Comparison of ENCODE assay signal across 1 cellular context in genomic region chr11:61967177-61967923, GRCh38.
TF ChIP-seq lines count a peak whose summit lies in the region.

FTH1 (minus strand) TSS chr11:61967634; CDS start chr11:61967425, 209 bp downstream.

TF ChIP-seq in K562, 482 proteins besides CTCF, POLR2A, EP300 and RAD21 (continued from another document):
- TF ChIP-seq, protein P1, sequence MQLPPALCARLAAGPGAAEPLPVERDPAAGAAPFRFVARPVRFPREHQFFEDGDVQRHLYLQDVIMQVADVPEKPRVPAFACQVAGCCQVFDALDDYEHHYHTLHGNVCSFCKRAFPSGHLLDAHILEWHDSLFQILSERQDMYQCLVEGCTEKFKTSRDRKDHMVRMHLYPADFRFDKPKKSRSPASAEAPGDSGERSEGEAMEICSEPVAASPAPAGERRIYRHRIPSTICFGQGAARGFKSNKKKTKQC (CRISPR knock-in tag; IDR thresholded peaks at IDR 0.05) = peak; percentile 90; the same call in 1 of the 2 replicates
- TF ChIP-seq, protein P2, sequence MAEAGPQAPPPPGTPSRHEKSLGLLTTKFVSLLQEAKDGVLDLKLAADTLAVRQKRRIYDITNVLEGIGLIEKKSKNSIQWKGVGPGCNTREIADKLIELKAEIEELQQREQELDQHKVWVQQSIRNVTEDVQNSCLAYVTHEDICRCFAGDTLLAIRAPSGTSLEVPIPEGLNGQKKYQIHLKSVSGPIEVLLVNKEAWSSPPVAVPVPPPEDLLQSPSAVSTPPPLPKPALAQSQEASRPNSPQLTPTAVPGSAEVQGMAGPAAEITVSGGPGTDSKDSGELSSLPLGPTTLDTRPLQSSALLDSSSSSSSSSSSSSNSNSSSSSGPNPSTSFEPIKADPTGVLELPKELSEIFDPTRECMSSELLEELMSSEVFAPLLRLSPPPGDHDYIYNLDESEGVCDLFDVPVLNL (CRISPR knock-in tag; IDR thresholded peaks at IDR 0.05; ENCODE audit: low read depth) = peak; percentile 40; the same call in 1 of the 2 replicates
- TF ChIP-seq C11orf30 (IDR thresholded peaks at IDR 0.05; ENCODE audit: low read depth) = no peak
- TF ChIP-seq, protein P3, sequence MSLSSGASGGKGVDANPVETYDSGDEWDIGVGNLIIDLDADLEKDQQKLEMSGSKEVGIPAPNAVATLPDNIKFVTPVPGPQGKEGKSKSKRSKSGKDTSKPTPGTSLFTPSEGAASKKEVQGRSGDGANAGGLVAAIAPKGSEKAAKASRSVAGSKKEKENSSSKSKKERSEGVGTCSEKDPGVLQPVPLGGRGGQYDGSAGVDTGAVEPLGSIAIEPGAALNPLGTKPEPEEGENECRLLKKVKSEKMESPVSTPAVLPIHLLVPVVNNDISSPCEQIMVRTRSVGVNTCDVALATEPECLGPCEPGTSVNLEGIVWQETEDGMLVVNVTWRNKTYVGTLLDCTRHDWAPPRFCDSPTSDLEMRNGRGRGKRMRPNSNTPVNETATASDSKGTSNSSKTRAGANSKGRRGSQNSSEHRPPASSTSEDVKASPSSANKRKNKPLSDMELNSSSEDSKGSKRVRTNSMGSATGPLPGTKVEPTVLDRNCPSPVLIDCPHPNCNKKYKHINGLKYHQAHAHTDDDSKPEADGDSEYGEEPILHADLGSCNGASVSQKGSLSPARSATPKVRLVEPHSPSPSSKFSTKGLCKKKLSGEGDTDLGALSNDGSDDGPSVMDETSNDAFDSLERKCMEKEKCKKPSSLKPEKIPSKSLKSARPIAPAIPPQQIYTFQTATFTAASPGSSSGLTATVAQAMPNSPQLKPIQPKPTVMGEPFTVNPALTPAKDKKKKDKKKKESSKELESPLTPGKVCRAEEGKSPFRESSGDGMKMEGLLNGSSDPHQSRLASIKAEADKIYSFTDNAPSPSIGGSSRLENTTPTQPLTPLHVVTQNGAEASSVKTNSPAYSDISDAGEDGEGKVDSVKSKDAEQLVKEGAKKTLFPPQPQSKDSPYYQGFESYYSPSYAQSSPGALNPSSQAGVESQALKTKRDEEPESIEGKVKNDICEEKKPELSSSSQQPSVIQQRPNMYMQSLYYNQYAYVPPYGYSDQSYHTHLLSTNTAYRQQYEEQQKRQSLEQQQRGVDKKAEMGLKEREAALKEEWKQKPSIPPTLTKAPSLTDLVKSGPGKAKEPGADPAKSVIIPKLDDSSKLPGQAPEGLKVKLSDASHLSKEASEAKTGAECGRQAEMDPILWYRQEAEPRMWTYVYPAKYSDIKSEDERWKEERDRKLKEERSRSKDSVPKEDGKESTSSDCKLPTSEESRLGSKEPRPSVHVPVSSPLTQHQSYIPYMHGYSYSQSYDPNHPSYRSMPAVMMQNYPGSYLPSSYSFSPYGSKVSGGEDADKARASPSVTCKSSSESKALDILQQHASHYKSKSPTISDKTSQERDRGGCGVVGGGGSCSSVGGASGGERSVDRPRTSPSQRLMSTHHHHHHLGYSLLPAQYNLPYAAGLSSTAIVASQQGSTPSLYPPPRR (CRISPR knock-in tag; IDR thresholded peaks at IDR 0.05; ENCODE audit: borderline replicate concordance) = peak; percentile 81
- peak; percentile 91 for TF ChIP-seq SP1 (CRISPR knock-in tag; IDR thresholded peaks at IDR 0.05)
- TF ChIP-seq ZNF175 (CRISPR knock-in tag; IDR thresholded peaks at IDR 0.05; ENCODE audit: low read depth) = 0 out of 2 replicates have a peak, but pooled peaks have one; percentile 40
- peak; percentile 97 for TF ChIP-seq MAZ (CRISPR knock-in tag; conservative IDR thresholded peaks at IDR 0.05 in 1 of 2, IDR thresholded peaks at IDR 0.05 in 1 of 2)
- TF ChIP-seq HCFC1 (IDR thresholded peaks at IDR 0.05; ENCODE audit: low read depth, low read length) = peak; percentile 33; the same call in 1 of the 2 replicates
- TF ChIP-seq NELFE (IDR thresholded peaks at IDR 0.05; ENCODE audit: insufficient read depth, insufficient read length) = peak; percentile 29
- TF ChIP-seq ETV5 (CRISPR knock-in tag; IDR thresholded peaks at IDR 0.05; ENCODE audit: low read depth) = peak; percentile 95
- TF ChIP-seq SETDB1 (IDR thresholded peaks at IDR 0.05; ENCODE audit: low read length) = no peak
- TF ChIP-seq ZNF79 (CRISPR knock-in tag; IDR thresholded peaks at IDR 0.05; ENCODE audit: low read depth) = no peak
- no peak; the same call in none of the 2 replicates for TF ChIP-seq NR2C2 (CRISPR knock-in tag; IDR thresholded peaks at IDR 0.05)
- TF ChIP-seq NR2C2 (tag; IDR thresholded peaks at IDR 0.05) = peak; percentile 14
- TF ChIP-seq SMAD1 (IDR thresholded peaks at IDR 0.05; ENCODE audit: low read depth, low read length, partially characterized antibody) = peak; percentile 84
- TF ChIP-seq CREB3L1 (IDR thresholded peaks at IDR 0.05; ENCODE audit: borderline replicate concordance, low read depth) = no peak
- no peak for TF ChIP-seq FOXM1 (IDR thresholded peaks at IDR 0.05; ENCODE audit: low read depth)
- peak; percentile 96 for TF ChIP-seq FOXM1 (CRISPR knock-in tag; IDR thresholded peaks at IDR 0.05; ENCODE audit: low read depth)
- no peak for TF ChIP-seq HDAC8 (tag; IDR thresholded peaks at IDR 0.05)
- TF ChIP-seq ZNF584 (CRISPR knock-in tag; IDR thresholded peaks at IDR 0.05; ENCODE audit: low read depth) = 0 out of 2 replicates have a peak, but pooled peaks have one; percentile 3
- TF ChIP-seq PML (IDR thresholded peaks at IDR 0.05; ENCODE audit: low read length) = peak; percentile 84
- TF ChIP-seq NONO (IDR thresholded peaks at IDR 0.05; ENCODE audit: low read depth in 2 of 2, low read length in 1 of 2) = peak; percentile 11 to 94; a peak in 3 of 4 replicates
- TF ChIP-seq, protein P4, sequence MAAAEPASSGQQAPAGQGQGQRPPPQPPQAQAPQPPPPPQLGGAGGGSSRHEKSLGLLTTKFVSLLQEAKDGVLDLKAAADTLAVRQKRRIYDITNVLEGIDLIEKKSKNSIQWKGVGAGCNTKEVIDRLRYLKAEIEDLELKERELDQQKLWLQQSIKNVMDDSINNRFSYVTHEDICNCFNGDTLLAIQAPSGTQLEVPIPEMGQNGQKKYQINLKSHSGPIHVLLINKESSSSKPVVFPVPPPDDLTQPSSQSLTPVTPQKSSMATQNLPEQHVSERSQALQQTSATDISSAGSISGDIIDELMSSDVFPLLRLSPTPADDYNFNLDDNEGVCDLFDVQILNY (CRISPR knock-in tag; IDR thresholded peaks at IDR 0.05) = peak; percentile 93
- TF ChIP-seq, protein P5, sequence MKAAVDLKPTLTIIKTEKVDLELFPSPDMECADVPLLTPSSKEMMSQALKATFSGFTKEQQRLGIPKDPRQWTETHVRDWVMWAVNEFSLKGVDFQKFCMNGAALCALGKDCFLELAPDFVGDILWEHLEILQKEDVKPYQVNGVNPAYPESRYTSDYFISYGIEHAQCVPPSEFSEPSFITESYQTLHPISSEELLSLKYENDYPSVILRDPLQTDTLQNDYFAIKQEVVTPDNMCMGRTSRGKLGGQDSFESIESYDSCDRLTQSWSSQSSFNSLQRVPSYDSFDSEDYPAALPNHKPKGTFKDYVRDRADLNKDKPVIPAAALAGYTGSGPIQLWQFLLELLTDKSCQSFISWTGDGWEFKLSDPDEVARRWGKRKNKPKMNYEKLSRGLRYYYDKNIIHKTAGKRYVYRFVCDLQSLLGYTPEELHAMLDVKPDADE (conservative IDR thresholded peaks at IDR 0.05; ENCODE audit: control insufficient read depth, low read depth, low read length) = 0 out of 2 replicates have a peak, but pooled peaks have one; percentile 32
- TF ChIP-seq CTBP1 (IDR thresholded peaks at IDR 0.05; ENCODE audit: borderline replicate concordance) = peak; percentile 62
- peak; percentile 91 for TF ChIP-seq HMGN3 (IDR thresholded peaks at IDR 0.05; ENCODE audit: borderline replicate concordance, extremely low read depth, insufficient read length, low read depth, low read length)
- TF ChIP-seq PHF20 (IDR thresholded peaks at IDR 0.05; ENCODE audit: partially characterized antibody) = peak; percentile 36
- TF ChIP-seq, protein P6, sequence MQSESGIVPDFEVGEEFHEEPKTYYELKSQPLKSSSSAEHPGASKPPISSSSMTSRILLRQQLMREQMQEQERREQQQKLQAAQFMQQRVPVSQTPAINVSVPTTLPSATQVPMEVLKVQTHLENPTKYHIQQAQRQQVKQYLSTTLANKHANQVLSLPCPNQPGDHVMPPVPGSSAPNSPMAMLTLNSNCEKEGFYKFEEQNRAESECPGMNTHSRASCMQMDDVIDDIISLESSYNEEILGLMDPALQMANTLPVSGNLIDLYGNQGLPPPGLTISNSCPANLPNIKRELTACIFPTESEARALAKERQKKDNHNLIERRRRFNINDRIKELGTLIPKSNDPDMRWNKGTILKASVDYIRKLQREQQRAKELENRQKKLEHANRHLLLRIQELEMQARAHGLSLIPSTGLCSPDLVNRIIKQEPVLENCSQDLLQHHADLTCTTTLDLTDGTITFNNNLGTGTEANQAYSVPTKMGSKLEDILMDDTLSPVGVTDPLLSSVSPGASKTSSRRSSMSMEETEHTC (IDR thresholded peaks at IDR 0.05) = 0 out of 2 replicates have a peak, but pooled peaks have one; percentile 32
- TF ChIP-seq RERE (CRISPR knock-in tag; IDR thresholded peaks at IDR 0.05; ENCODE audit: borderline replicate concordance) = peak; percentile 91; the same call in 1 of the 2 replicates
- peak; percentile 37; the same call in 1 of the 2 replicates for TF ChIP-seq L3MBTL2 (IDR thresholded peaks at IDR 0.05)
- peak in 1 of 2 experiments; percentile 86; a peak in 2 of 4 replicates for TF ChIP-seq ZNF639 (CRISPR knock-in tag; conservative IDR thresholded peaks at IDR 0.05 in 1 of 2, IDR thresholded peaks at IDR 0.05 in 1 of 2)
- peak; percentile 92 for TF ChIP-seq GTF2A2 (tag; IDR thresholded peaks at IDR 0.05)
- no peak for TF ChIP-seq NCOA1 (IDR thresholded peaks at IDR 0.05; ENCODE audit: low read depth)
